In the genomic region with DNA sequence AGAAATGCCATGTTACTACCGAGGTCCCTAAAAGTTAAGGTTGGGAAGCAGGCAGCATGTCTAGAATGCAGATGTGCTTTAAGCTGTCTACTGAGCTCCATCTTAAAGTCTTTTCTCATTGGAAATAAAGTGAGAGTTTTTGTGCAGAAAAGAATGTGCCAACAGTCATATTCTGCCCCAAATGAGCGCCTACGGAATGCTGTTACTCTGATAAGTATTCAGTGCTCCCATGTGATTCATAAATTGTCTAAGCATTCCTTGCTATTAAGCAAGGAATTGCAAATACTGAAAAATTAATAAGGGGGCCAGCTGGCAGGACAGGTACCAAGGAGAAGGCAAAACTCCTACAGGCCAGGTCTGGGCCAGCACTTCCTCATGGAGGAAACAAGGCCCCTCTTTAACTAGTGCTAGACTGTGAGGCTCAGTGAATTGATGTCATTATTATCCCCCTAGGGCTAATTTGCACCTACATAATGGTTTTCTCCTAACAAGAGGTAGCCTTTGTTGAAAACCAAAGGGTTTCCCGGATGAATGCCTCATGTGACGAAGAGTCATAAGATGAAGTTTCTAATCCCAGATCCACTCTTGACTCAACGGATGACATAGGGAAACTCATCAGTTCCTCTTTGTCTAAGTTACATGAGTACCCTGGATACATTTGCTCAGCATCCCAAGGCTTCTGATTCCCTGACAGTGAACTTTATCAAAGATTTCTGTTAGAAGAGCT, we compare ENCODE assay signal across 14 cellular contexts. TPM values are rescaled to one million over a fixed set of nuclear protein-coding genes. Genes with fewer than 3 reads are reported as not detected.
A peak's percentile ranks its signal among the peaks of the same experiment; 100 is the strongest.
DNase-seq lines count a peak whose midpoint lies in the region; ATAC-seq and TF ChIP-seq lines count a peak whose summit lies in the region.
"Had no signal": no experiment of that assay in that cellular context is flagged by ENCODE, and none has a peak within 500 bp of the region (broad histone marks: within the 10 kb centered on the region; RNA-seq: fewer than 3 reads in every experiment).

No MANE protein-coding gene starts in this region.

- H3K27ac Mint-ChIP-seq in effector memory CD8-positive, alpha-beta T cell = no peak overlapping the region
- H3K27ac Mint-ChIP-seq: activated naive CD4-positive, alpha-beta T cell treated with anti-CD3 and anti-CD28 coated beads, Interleukin-2, amount 50 U/mL, for 72 hours had no signal

- peaks cover 0 to 2% of the 10 kb centered on the region in 2 donors for H3K4me1 ChIP-seq in mucosa of rectum (ENCODE audit: control insufficient read depth in 2 of 2, insufficient read depth in 2 of 2, low read length in 2 of 2)

- no peak overlapping the region for H3K4me3 Mint-ChIP-seq in effector memory CD8-positive, alpha-beta T cell

- H3K27me3 Mint-ChIP-seq in effector memory CD8-positive, alpha-beta T cell = peaks cover 5 to 45% of the 10 kb centered on the region in 2 donors

- H3K4me3 ChIP-seq in epithelial cell of esophagus (ENCODE audit: low read length) (no peak overlapping the region), mucosa of rectum (ENCODE audit: low read length in 2 of 2) (no peak overlapping the region)

- TF ChIP-seq CTCF in epithelial cell of esophagus (IDR thresholded peaks at IDR 0.05; ENCODE audit: insufficient read depth, low read depth, low read length, missing control alignments) = no peak

- H3K4me1 Mint-ChIP-seq in effector memory CD8-positive, alpha-beta T cell (ENCODE audit: low read depth in 2 of 2) = no peaks in the 10 kb centered on the region

- intact Hi-C loops in Right ventricle myocardium superior (cut with DNase I) = no loop called here
- intact Hi-C loops in Right ventricle myocardium inferior (cut with DNase I) = no loop called here

- ATAC-seq in Right ventricle myocardium superior (ENCODE audit: poor library complexity) (peak; percentile 24), Right ventricle myocardium inferior (no peak), GM21360 (IDR thresholded peaks at IDR 0.05; ENCODE audit: unreplicated experiment) (no peak), HG03342 (IDR thresholded peaks at IDR 0.05; ENCODE audit: unreplicated experiment) (no peak)
- no peak for ATAC-seq in effector memory CD8-positive, alpha-beta T cell (replicated peaks)
- ATAC-seq: activated naive CD4-positive, alpha-beta T cell treated with anti-CD3 and anti-CD28 coated beads, Interleukin-2, amount 50 U/mL, for 72 hours; HCT116; PC-3 had no signal

- no peaks in the 10 kb centered on the region for H3K9me3 ChIP-seq in mucosa of rectum (ENCODE audit: control insufficient read depth in 2 of 2, low read length in 2 of 2)

- no peaks in the 10 kb centered on the region for H3K36me3 ChIP-seq in mucosa of rectum (ENCODE audit: control insufficient read depth in 2 of 2, insufficient read depth in 2 of 2, low read length in 2 of 2)

- DNase-seq in Right ventricle myocardium superior = no peak
- DNase-seq in Right ventricle myocardium inferior (ENCODE audit: missing footprints) = no peak
- DNase-seq in epithelial cell of esophagus (ENCODE audit: low read depth) = peak; percentile 55
- DNase-seq in effector memory CD8-positive, alpha-beta T cell = no peak
- DNase-seq in HuH-7.5 (ENCODE audit: low spot score) = no peak
- DNase-seq: activated CD4-positive, alpha-beta T cell treated with anti-CD3 and anti-CD28 coated beads for 1 hour; DND-41; NCI-H1694 treated with DMSO at 0.1 percent for 48 hours; PC-3 had no signal

- H3K27me3 ChIP-seq in mucosa of rectum (ENCODE audit: control insufficient read depth in 2 of 2, insufficient read depth in 2 of 2, low read length in 2 of 2) = no peaks in the 10 kb centered on the region

- H3K27ac ChIP-seq in mucosa of rectum (ENCODE audit: low read depth in 2 of 2, low read length in 2 of 2) = peak overlapping the region; percentile 45 to 58

- no peak overlapping the region for H3K9ac ChIP-seq in mucosa of rectum (ENCODE audit: low read depth in 1 of 2, low read length in 2 of 2)

- peaks cover 2% of the 10 kb centered on the region for H3K36me3 Mint-ChIP-seq in effector memory CD8-positive, alpha-beta T cell (ENCODE audit: insufficient read depth)
- H3K36me3 Mint-ChIP-seq: activated naive CD4-positive, alpha-beta T cell treated with anti-CD3 and anti-CD28 coated beads, Interleukin-2, amount 50 U/mL, for 72 hours had no signal

- H3K9me3 Mint-ChIP-seq in effector memory CD8-positive, alpha-beta T cell = no peaks in the 10 kb centered on the region

RNA-seq across cellular contexts. Expression of a gene that starts 16.4 kb away (rescaled TPM):
- total RNA-seq in Right ventricle myocardium superior (5.1 TPM), Right ventricle myocardium inferior (7.6 TPM)
